Comparison of ENCODE assay signal across 1 cellular context in the genomic region with DNA sequence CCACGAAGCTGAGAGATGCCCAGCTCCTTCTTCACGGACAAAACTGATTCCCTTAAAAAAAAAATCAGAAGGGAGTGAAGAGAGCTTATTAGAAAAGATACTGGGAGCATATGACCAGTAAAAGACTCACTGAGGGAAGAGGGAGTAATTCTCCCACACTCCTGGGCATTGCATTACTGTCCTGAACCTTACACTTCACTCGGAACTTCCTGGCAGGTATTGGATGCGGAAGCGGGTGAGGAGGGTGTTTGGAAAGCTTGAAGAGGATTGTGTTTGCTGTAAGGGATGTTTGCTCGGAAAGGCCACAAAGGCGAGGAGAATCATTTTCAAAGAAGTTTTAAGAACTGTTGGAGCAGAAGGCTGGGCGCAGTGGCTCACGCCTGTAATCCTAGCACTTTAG.
TF ChIP-seq lines count a peak whose summit lies in the region.

No MANE protein-coding gene starts in this region.

TF ChIP-seq in HepG2, 621 proteins besides CTCF, POLR2A, EP300 and RAD21 (continued from another document):
- TF ChIP-seq, protein P1, sequence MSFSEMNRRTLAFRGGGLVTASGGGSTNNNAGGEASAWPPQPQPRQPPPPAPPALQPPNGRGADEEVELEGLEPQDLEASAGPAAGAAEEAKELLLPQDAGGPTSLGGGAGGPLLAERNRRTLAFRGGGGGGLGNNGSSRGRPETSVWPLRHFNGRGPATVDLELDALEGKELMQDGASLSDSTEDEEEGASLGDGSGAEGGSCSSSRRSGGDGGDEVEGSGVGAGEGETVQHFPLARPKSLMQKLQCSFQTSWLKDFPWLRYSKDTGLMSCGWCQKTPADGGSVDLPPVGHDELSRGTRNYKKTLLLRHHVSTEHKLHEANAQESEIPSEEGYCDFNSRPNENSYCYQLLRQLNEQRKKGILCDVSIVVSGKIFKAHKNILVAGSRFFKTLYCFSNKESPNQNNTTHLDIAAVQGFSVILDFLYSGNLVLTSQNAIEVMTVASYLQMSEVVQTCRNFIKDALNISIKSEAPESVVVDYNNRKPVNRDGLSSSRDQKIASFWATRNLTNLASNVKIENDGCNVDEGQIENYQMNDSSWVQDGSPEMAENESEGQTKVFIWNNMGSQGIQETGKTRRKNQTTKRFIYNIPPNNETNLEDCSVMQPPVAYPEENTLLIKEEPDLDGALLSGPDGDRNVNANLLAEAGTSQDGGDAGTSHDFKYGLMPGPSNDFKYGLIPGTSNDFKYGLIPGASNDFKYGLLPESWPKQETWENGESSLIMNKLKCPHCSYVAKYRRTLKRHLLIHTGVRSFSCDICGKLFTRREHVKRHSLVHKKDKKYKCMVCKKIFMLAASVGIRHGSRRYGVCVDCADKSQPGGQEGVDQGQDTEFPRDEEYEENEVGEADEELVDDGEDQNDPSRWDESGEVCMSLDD (CRISPR knock-in tag; IDR thresholded peaks at IDR 0.05; ENCODE audit: borderline replicate concordance): no peak
- TF ChIP-seq SNRNP70 (IDR thresholded peaks at IDR 0.05; ENCODE audit: low read depth, low read length) (no peak), JDP2 (CRISPR knock-in tag; IDR thresholded peaks at IDR 0.05; ENCODE audit: borderline replicate concordance) (no peak), ZSCAN30 (CRISPR knock-in tag; IDR thresholded peaks at IDR 0.05) (no peak), ZFP36L2 (CRISPR knock-in tag; IDR thresholded peaks at IDR 0.05) (no peak), NR3C1 (CRISPR knock-in tag; IDR thresholded peaks at IDR 0.05) (no peak), ZNF326 (CRISPR knock-in tag; IDR thresholded peaks at IDR 0.05; ENCODE audit: borderline replicate concordance) (no peak), ZMAT3 (CRISPR knock-in tag; conservative IDR thresholded peaks at IDR 0.05) (0 out of 2 replicates have a peak, but pooled peaks have one; percentile 7), YEATS2 (CRISPR knock-in tag; IDR thresholded peaks at IDR 0.05; ENCODE audit: borderline replicate concordance) (no peak), GATAD2A (CRISPR knock-in tag; IDR thresholded peaks at IDR 0.05) (peak; percentile 26; the same call in 1 of the 2 replicates), ZNF773 (CRISPR knock-in tag; IDR thresholded peaks at IDR 0.05; ENCODE audit: borderline replicate concordance) (no peak), MXD4 (CRISPR knock-in tag; IDR thresholded peaks at IDR 0.05) (no peak), ZFP62 (CRISPR knock-in tag; IDR thresholded peaks at IDR 0.05) (no peak), KLF6 (CRISPR knock-in tag; IDR thresholded peaks at IDR 0.05) (no peak), ZNF766 (CRISPR knock-in tag; IDR thresholded peaks at IDR 0.05; ENCODE audit: borderline replicate concordance) (no peak), TARDBP (CRISPR knock-in tag; IDR thresholded peaks at IDR 0.05) (peak; percentile 48; the same call in 1 of the 2 replicates), DNMT1 (CRISPR knock-in tag; IDR thresholded peaks at IDR 0.05) (no peak), ZNF460 (CRISPR knock-in tag; IDR thresholded peaks at IDR 0.05; ENCODE audit: borderline replicate concordance) (no peak), ELF4 (CRISPR knock-in tag; IDR thresholded peaks at IDR 0.05; ENCODE audit: borderline replicate concordance) (no peak), ZNF788 (CRISPR knock-in tag; IDR thresholded peaks at IDR 0.05; ENCODE audit: borderline replicate concordance) (no peak), PAF1 (CRISPR knock-in tag; IDR thresholded peaks at IDR 0.05) (no peak), EZH2 (conservative IDR thresholded peaks at IDR 0.05; ENCODE audit: low read depth, low read length) (no peak), RARG (CRISPR knock-in tag; IDR thresholded peaks at IDR 0.05; ENCODE audit: low read depth) (no peak), HMGA1 (CRISPR knock-in tag; conservative IDR thresholded peaks at IDR 0.05) (no peak), SAP130 (CRISPR knock-in tag; IDR thresholded peaks at IDR 0.05; ENCODE audit: low read depth) (peak; percentile 56), SYNCRIP (IDR thresholded peaks at IDR 0.05; ENCODE audit: insufficient read depth, low read depth, low read length) (no peak)
- TF ChIP-seq, protein P2, sequence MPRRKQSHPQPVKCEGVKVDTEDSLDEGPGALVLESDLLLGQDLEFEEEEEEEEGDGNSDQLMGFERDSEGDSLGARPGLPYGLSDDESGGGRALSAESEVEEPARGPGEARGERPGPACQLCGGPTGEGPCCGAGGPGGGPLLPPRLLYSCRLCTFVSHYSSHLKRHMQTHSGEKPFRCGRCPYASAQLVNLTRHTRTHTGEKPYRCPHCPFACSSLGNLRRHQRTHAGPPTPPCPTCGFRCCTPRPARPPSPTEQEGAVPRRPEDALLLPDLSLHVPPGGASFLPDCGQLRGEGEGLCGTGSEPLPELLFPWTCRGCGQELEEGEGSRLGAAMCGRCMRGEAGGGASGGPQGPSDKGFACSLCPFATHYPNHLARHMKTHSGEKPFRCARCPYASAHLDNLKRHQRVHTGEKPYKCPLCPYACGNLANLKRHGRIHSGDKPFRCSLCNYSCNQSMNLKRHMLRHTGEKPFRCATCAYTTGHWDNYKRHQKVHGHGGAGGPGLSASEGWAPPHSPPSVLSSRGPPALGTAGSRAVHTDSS (CRISPR knock-in tag; conservative IDR thresholded peaks at IDR 0.05): no peak
- TF ChIP-seq, protein P3, sequence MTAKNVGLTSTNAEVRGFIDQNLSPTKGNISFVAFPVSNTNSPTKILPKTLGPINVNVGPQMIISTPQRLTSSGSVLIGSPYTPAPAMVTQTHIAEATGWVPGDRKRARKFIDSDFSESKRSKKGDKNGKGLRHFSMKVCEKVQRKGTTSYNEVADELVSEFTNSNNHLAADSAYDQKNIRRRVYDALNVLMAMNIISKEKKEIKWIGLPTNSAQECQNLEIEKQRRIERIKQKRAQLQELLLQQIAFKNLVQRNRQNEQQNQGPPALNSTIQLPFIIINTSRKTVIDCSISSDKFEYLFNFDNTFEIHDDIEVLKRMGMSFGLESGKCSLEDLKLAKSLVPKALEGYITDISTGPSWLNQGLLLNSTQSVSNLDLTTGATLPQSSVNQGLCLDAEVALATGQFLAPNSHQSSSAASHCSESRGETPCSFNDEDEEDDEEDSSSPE (CRISPR knock-in tag; IDR thresholded peaks at IDR 0.05): no peak
- TF ChIP-seq, protein P4, sequence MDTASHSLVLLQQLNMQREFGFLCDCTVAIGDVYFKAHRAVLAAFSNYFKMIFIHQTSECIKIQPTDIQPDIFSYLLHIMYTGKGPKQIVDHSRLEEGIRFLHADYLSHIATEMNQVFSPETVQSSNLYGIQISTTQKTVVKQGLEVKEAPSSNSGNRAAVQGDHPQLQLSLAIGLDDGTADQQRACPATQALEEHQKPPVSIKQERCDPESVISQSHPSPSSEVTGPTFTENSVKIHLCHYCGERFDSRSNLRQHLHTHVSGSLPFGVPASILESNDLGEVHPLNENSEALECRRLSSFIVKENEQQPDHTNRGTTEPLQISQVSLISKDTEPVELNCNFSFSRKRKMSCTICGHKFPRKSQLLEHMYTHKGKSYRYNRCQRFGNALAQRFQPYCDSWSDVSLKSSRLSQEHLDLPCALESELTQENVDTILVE (CRISPR knock-in tag; IDR thresholded peaks at IDR 0.05): no peak
- TF ChIP-seq, protein P5, sequence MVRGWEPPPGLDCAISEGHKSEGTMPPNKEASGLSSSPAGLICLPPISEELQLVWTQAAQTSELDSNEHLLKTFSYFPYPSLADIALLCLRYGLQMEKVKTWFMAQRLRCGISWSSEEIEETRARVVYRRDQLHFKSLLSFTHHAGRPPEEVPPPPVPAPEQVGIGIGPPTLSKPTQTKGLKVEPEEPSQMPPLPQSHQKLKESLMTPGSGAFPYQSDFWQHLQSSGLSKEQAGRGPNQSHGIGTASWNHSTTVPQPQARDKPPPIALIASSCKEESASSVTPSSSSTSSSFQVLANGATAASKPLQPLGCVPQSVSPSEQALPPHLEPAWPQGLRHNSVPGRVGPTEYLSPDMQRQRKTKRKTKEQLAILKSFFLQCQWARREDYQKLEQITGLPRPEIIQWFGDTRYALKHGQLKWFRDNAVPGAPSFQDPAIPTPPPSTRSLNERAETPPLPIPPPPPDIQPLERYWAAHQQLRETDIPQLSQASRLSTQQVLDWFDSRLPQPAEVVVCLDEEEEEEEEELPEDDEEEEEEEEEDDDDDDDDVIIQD (CRISPR knock-in tag; IDR thresholded peaks at IDR 0.05; ENCODE audit: low read depth): no peak
- TF ChIP-seq, protein P6, sequence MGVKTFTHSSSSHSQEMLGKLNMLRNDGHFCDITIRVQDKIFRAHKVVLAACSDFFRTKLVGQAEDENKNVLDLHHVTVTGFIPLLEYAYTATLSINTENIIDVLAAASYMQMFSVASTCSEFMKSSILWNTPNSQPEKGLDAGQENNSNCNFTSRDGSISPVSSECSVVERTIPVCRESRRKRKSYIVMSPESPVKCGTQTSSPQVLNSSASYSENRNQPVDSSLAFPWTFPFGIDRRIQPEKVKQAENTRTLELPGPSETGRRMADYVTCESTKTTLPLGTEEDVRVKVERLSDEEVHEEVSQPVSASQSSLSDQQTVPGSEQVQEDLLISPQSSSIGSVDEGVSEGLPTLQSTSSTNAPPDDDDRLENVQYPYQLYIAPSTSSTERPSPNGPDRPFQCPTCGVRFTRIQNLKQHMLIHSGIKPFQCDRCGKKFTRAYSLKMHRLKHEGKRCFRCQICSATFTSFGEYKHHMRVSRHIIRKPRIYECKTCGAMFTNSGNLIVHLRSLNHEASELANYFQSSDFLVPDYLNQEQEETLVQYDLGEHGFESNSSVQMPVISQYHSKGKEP (CRISPR knock-in tag; IDR thresholded peaks at IDR 0.05): no peak
- TF ChIP-seq, protein P7, sequence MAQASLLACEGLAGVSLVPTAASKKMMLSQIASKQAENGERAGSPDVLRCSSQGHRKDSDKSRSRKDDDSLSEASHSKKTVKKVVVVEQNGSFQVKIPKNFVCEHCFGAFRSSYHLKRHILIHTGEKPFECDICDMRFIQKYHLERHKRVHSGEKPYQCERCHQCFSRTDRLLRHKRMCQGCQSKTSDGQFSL (CRISPR knock-in tag; IDR thresholded peaks at IDR 0.05): no peak
- TF ChIP-seq, protein P8, sequence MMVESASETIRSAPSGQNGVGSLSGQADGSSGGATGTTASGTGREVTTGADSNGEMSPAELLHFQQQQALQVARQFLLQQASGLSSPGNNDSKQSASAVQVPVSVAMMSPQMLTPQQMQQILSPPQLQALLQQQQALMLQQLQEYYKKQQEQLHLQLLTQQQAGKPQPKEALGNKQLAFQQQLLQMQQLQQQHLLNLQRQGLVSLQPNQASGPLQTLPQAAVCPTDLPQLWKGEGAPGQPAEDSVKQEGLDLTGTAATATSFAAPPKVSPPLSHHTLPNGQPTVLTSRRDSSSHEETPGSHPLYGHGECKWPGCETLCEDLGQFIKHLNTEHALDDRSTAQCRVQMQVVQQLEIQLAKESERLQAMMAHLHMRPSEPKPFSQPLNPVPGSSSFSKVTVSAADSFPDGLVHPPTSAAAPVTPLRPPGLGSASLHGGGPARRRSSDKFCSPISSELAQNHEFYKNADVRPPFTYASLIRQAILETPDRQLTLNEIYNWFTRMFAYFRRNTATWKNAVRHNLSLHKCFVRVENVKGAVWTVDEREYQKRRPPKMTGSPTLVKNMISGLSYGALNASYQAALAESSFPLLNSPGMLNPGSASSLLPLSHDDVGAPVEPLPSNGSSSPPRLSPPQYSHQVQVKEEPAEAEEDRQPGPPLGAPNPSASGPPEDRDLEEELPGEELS (CRISPR knock-in tag; IDR thresholded peaks at IDR 0.05): 0 out of 2 replicates have a peak, but pooled peaks have one; percentile 26
